Comparison of ENCODE assay signal across 1 cellular context in the genomic region with DNA sequence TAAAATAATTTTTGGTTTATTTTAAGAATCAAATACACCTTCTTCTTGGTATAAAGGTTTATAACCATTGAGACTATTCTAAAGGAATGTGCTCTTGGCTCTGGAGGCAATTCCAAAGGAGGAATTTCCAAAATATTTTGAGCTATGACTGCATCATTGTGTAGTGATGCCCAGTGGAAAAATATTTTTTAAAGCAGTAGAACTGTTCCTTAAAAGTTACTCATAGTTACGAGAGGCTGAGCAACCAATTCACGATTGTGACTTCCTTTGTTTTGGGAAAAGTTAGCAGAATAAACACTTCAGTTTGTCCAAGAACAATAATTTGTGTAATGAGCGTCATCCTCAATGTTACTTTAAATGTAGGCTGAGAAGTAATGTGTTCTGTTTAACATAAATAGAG.
TF ChIP-seq lines count a peak whose summit lies in the region.

No MANE protein-coding gene starts in this region.

TF ChIP-seq in IMR-90, 13 proteins besides CTCF, POLR2A, EP300 and RAD21 (continued from another document):
- TF ChIP-seq BHLHE40 (IDR thresholded peaks at IDR 0.05; ENCODE audit: low read depth, low read length) (peak; percentile 41; the same call in 1 of the 2 replicates), SMC3 (IDR thresholded peaks at IDR 0.05; ENCODE audit: low read depth, low read length) (no peak)
TF ChIP-seq in IMR-90: peak in this region for 1.
